In genomic region chr21:15060776-15061175, GRCh38 we compare ENCODE assay signal across 10 cellular contexts. TPM values are rescaled to one million over a fixed set of nuclear protein-coding genes. Genes with fewer than 3 reads are reported as not detected.
DNase-seq lines count a peak whose midpoint lies in the region; ATAC-seq and TF ChIP-seq lines count a peak whose summit lies in the region.
"Had no signal": no experiment of that assay in that cellular context is flagged by ENCODE, and none has a peak within 500 bp of the region (broad histone marks: within the 10 kb centered on the region; RNA-seq: fewer than 3 reads in every experiment).

No MANE protein-coding gene starts in this region.

- H3K27me3 ChIP-seq in neural cell (ENCODE audit: insufficient read depth, low read depth, low read length): no peaks in the 10 kb centered on the region

- H3F3A ChIP-seq in neural cell (ENCODE audit: insufficient read depth, low read length, poor library complexity, severe bottlenecking): peaks cover 4% of the 10 kb centered on the region

- H3K4me3 ChIP-seq in choroid plexus epithelial cell (ENCODE audit: low read depth, low read length): peak overlapping the region; percentile 20
- peak overlapping the region; percentile 78 for H3K4me3 ChIP-seq in neural cell (ENCODE audit: low read length)

- TF ChIP-seq EP300 in neural cell (conservative IDR thresholded peaks at IDR 0.05; ENCODE audit: poor library complexity, severe bottlenecking): no peak

- no peak overlapping the region for H2AFZ ChIP-seq in neural cell (ENCODE audit: low read depth, low read length)

- no peak for TF ChIP-seq CTCF in choroid plexus epithelial cell (conservative IDR thresholded peaks at IDR 0.05; ENCODE audit: low read depth, low read length)
- TF ChIP-seq CTCF in neural cell (IDR thresholded peaks at IDR 0.05; ENCODE audit: poor library complexity, severe bottlenecking): no peak

- no peaks in the 10 kb centered on the region for H3K9me3 ChIP-seq in neural cell (ENCODE audit: low read length)

- peak overlapping the region; percentile 59 for H3K4me2 ChIP-seq in neural cell (ENCODE audit: low read length)

- H3K27ac ChIP-seq in neural cell (ENCODE audit: low read length): no peak overlapping the region

- no peak overlapping the region for H3K9ac ChIP-seq in neural cell (ENCODE audit: low read length)

- no peak for TF ChIP-seq RAD21 in neural cell (conservative IDR thresholded peaks at IDR 0.05)

- H3K79me2 ChIP-seq in neural cell (replicated peaks; ENCODE audit: insufficient read depth, low read length): peaks cover 86% of the 10 kb centered on the region

- no peaks in the 10 kb centered on the region for H3K9me2 ChIP-seq in neural cell (ENCODE audit: insufficient read depth, low read length)

- ATAC-seq in HG03378 (IDR thresholded peaks at IDR 0.05; ENCODE audit: unreplicated experiment): no peak

- H3K36me3 ChIP-seq in neural cell (ENCODE audit: insufficient read depth, low read length): no peaks in the 10 kb centered on the region

- DNase-seq in Daoy (ENCODE audit: low read depth) (peak; percentile 23), NCI-H226 (peak; percentile 44), choroid plexus epithelial cell (ENCODE audit: low read depth) (peak; percentile 54), GOT3 (lab: John Stamatoyannopoulos, UW) (no peak), cortex of kidney (lab: John Stamatoyannopoulos, UW) (no peak)
- no peak for DNase-seq in activated CD4-positive, CD25-positive, alpha-beta regulatory T cell treated with anti-CD3 and anti-CD28 coated beads, Interleukin-2, amount 50 U/mL, for 72 hours
- DNase-seq: MM.1S, retina had no signal

- H4K20me1 ChIP-seq in neural cell (ENCODE audit: insufficient read depth): no peaks in the 10 kb centered on the region

TF ChIP-seq in neural cell, 6 proteins besides CTCF, POLR2A, EP300 and RAD21:
- TF ChIP-seq POLR2AphosphoS5 (IDR thresholded peaks at IDR 0.05): no peak
- TF ChIP-seq TAF1 (IDR thresholded peaks at IDR 0.05; ENCODE audit: low read depth): no peak
- TF ChIP-seq SMC3 (conservative IDR thresholded peaks at IDR 0.05; ENCODE audit: poor library complexity): no peak
- TF ChIP-seq EZH2 (IDR thresholded peaks at IDR 0.05; ENCODE audit: borderline replicate concordance, insufficient read depth, low read length, poor library complexity, severe bottlenecking): no peak
- TF ChIP-seq MXI1 (conservative IDR thresholded peaks at IDR 0.05; ENCODE audit: poor library complexity, severe bottlenecking): no peak
- no peak for TF ChIP-seq REST (IDR thresholded peaks at IDR 0.05; ENCODE audit: borderline replicate concordance)

RNA-seq across cellular contexts. Expression of gene NRIP1, which starts 4.0 kb away (rescaled TPM):
- total RNA-seq in Daoy (2014; rRNA removed; shearing (Covaris generic)): 18.1 and 22.6 TPM in 2 replicates
- polyA plus RNA-seq in neural cell: 48.2 and 48.4 TPM in 2 replicates
- 235 and 284 TPM in 2 replicates for polyA minus RNA-seq in neural cell

Comparison
In these comparisons a context has a peak if more than half of its experiments do, and no peak if none do; other contexts are left out.
1. DNase-seq: peak in Daoy (single experiment), NCI-H226 (single experiment) and choroid plexus epithelial cell (single experiment); none in GOT3 (single experiment), activated CD4-positive, CD25-positive, alpha-beta regulatory T cell treated with anti-CD3 and anti-CD28 coated beads, Interleukin-2, amount 50 U/mL, for 72 hours (single experiment) and cortex of kidney (single experiment).